Comparison of ENCODE assay signal across 8 cellular contexts in the genomic region with DNA sequence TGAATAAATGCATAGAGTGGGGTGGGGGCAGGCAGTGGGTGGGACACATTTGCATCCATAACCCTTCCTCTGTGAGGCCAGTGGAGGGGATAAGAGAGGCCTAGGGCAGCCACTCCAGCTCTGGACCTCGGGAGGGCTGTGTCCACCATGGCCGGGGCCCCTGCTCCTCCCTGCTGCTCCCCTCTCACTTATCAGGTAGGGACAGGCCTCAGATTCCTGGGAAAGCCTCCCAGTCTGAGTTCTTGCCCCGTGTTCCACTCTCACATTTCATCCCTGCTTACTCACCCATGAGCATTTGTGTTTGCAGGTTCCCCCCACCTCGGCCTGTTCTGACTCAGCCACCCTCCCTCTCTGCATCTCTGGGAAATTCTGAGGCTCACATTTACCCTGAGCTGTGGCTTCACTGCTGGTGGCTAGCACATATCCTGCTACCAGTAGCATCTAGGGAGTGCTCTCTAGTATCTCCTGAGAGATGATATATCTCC.
DNase-seq lines count a peak whose midpoint lies in the region; ATAC-seq, FAIRE-seq and TF ChIP-seq lines count a peak whose summit lies in the region.

No MANE protein-coding gene starts in this region.

- intact Hi-C loops in naive thymus-derived CD4-positive, alpha-beta T cell (cut with micrococcal nuclease) = loop anchor here in 1 of 2 donors (5.0 kb wide), 1 partner anchor 86 kb away; no protein-coding TSS in a partner anchor
- intact Hi-C loops in aorta (cut with DNase I) = no loop called here

- H3K27ac Mint-ChIP-seq in WTC11 = no peak overlapping the region
- peak overlapping the region in 2 of 9 donors; percentile 68 to 85 for H3K27ac Mint-ChIP-seq in naive thymus-derived CD4-positive, alpha-beta T cell

- H3K27me3 ChIP-seq in naive thymus-derived CD4-positive, alpha-beta T cell (ENCODE audit: control insufficient read depth in 2 of 2, insufficient read depth in 2 of 2, low read length in 2 of 2) = no peaks in the 10 kb centered on the region
- no peaks in the 10 kb centered on the region for H3K27me3 ChIP-seq in aorta (ENCODE audit: control insufficient read depth in 1 of 2, insufficient read depth in 2 of 2, low read length in 1 of 2)

- H3K4me1 ChIP-seq in A549 = peaks cover 15% of the 10 kb centered on the region
- H3K4me1 ChIP-seq in naive thymus-derived CD4-positive, alpha-beta T cell (ENCODE audit: control insufficient read depth in 2 of 2, insufficient read depth in 2 of 2, low read length in 2 of 2) = no peaks in the 10 kb centered on the region
- no peaks in the 10 kb centered on the region for H3K4me1 ChIP-seq in aorta (ENCODE audit: control insufficient read depth in 1 of 2, insufficient read depth in 2 of 2, low read length in 2 of 2)

- POLR2A ChIA-PET in A549 (lab: Yijun Ruan, JAX) (interaction anchor here (1.5 kb wide), 1 partner anchor 129 kb away, joined by 3 read pairs; a partner anchor contains a TSS), WTC11 (lab: Charles Lee) (no interaction called here)
- POLR2A ChIA-PET in naive thymus-derived CD4-positive, alpha-beta T cell (lab: Charles Lee) = no interaction called here

- TF ChIP-seq RAD21 in A549 (conservative IDR thresholded peaks at IDR 0.05 in 1 of 2, IDR thresholded peaks at IDR 0.05 in 1 of 2) = no peak

- CTCF ChIA-PET in A549 (lab: Yijun Ruan, JAX) = interaction anchor here (0.6 to 2.3 kb wide), 12 partner anchors 17 to 96 kb away, joined by 3 to 8 read pairs (median 4); no protein-coding TSS in a partner anchor
- CTCF ChIA-PET in WTC11 (lab: Charles Lee) = interaction anchor here (0.6 to 2.0 kb wide), 34 partner anchors 8 to 207 kb away, joined by 3 to 34 read pairs (median 5); no protein-coding TSS in a partner anchor
- CTCF ChIA-PET in naive thymus-derived CD4-positive, alpha-beta T cell (lab: Charles Lee) = no interaction called here

- no peak for FAIRE-seq in A549 (lab: Jason Lieb, UNC)

- TF ChIP-seq EP300 in A549 (IDR thresholded peaks at IDR 0.05) = no peak

- H3K36me3 ChIP-seq in naive thymus-derived CD4-positive, alpha-beta T cell (ENCODE audit: control insufficient read depth in 2 of 3, insufficient read depth in 3 of 3, low read length in 3 of 3) = no peaks in the 10 kb centered on the region
- no peaks in the 10 kb centered on the region for H3K36me3 ChIP-seq in aorta (ENCODE audit: control insufficient read depth in 1 of 2, insufficient read depth in 2 of 2, low read length in 1 of 2)

- no peak overlapping the region for H3K4me3 Mint-ChIP-seq in WTC11
- H3K4me3 Mint-ChIP-seq in naive thymus-derived CD4-positive, alpha-beta T cell = peak overlapping the region in 1 of 10 donors; percentile 71

- TF ChIP-seq CTCF in A549 (IDR thresholded peaks at IDR 0.05) = 0 out of 3 replicates have a peak, but pooled peaks have one; percentile 4
- TF ChIP-seq CTCF in WTC11 (IDR thresholded peaks at IDR 0.05) = no peak

- TF ChIP-seq POLR2A in A549 (IDR thresholded peaks at IDR 0.05; ENCODE audit: low read length) = no peak

- H3K4me2 ChIP-seq in A549 = peak overlapping the region; percentile 55

- H3K27ac ChIP-seq in A549 = peak overlapping the region; percentile 59 to 81; a peak in 5 of 6 replicates
- no peak overlapping the region for H3K27ac ChIP-seq in naive thymus-derived CD4-positive, alpha-beta T cell (ENCODE audit: low read depth, low read length)
- no peak overlapping the region for H3K27ac ChIP-seq in aorta (ENCODE audit: low read depth in 1 of 2, low read length in 2 of 2)

- no peaks in the 10 kb centered on the region for H3K36me3 Mint-ChIP-seq in WTC11
- H3K36me3 Mint-ChIP-seq in naive thymus-derived CD4-positive, alpha-beta T cell = no peaks in the 10 kb centered on the region

- DNase-seq in A549 (ENCODE audit: low read depth in 1 of 2, low spot score in 1 of 2) (peak; percentile 15 to 42), WTC11 (ENCODE audit: low spot score) (no peak), epidermal melanocyte (ENCODE audit: insufficient read length, low spot score) (no peak), C1 segment of cervical spinal cord (lab: John Stamatoyannopoulos, UW) (no peak), aorta (no peak)
- peak in 1 of 9 donors; percentile 60 for DNase-seq in naive thymus-derived CD4-positive, alpha-beta T cell

- peaks cover 85% of the 10 kb centered on the region for H3K27me3 Mint-ChIP-seq in WTC11 (ENCODE audit: low read depth)
- H3K27me3 Mint-ChIP-seq in naive thymus-derived CD4-positive, alpha-beta T cell = peaks cover 0 to 4% (median 0%) of the 10 kb centered on the region in 5 donors

- H3K4me1 Mint-ChIP-seq in WTC11 = peaks cover 10% of the 10 kb centered on the region
- H3K4me1 Mint-ChIP-seq in naive thymus-derived CD4-positive, alpha-beta T cell = peaks cover 0 to 18% (median 8%) of the 10 kb centered on the region in 7 donors

- H3K9me3 Mint-ChIP-seq in WTC11 = no peaks in the 10 kb centered on the region
- no peaks in the 10 kb centered on the region for H3K9me3 Mint-ChIP-seq in naive thymus-derived CD4-positive, alpha-beta T cell

- H3K9me3 ChIP-seq in A549 = no peaks in the 10 kb centered on the region
- no peaks in the 10 kb centered on the region for H3K9me3 ChIP-seq in naive thymus-derived CD4-positive, alpha-beta T cell (ENCODE audit: control insufficient read depth in 2 of 3, low read length in 3 of 3)
- H3K9me3 ChIP-seq in aorta (ENCODE audit: control insufficient read depth, low read length) = no peaks in the 10 kb centered on the region

- H3K4me3 ChIP-seq in A549 = no peak overlapping the region
- H3K4me3 ChIP-seq in naive thymus-derived CD4-positive, alpha-beta T cell (ENCODE audit: low read length) = no peak overlapping the region
- H3K4me3 ChIP-seq in aorta (ENCODE audit: low read length in 2 of 2) = no peak overlapping the region

- ATAC-seq in A549 = peak; percentile 75 to 81
- peak; percentile 41 for ATAC-seq in GM18870 (IDR thresholded peaks at IDR 0.05; ENCODE audit: unreplicated experiment)
- peak; percentile 57 for ATAC-seq in HG03039 (IDR thresholded peaks at IDR 0.05; ENCODE audit: unreplicated experiment)
- peak; percentile 18 for ATAC-seq in WTC11
- peak; percentile 60 for ATAC-seq in naive thymus-derived CD4-positive, alpha-beta T cell
- ATAC-seq in aorta (ENCODE audit: low FRiP score) = no peak

- WGBS in A549 (ENCODE audit: missing lambda C conversion rate) = 3% methylated on average over 4 of the region's 4 CpGs
- WGBS in aorta, 2 donors = 40 to 49% methylated on average over 4 of the region's 4 CpGs

TF ChIP-seq in A549, 52 proteins besides CTCF, POLR2A, EP300 and RAD21:
- no peak for TF ChIP-seq EHF (CRISPR knock-in tag; IDR thresholded peaks at IDR 0.05)

TF ChIP-seq in WTC11, 78 proteins besides CTCF, POLR2A, EP300 and RAD21:
- TF ChIP-seq ZNF121 (CRISPR knock-in tag; IDR thresholded peaks at IDR 0.05) (no peak), GRHL2 (CRISPR knock-in tag; IDR thresholded peaks at IDR 0.05; ENCODE audit: insufficient replicate concordance, severe bottlenecking) (no peak), ELF4 (CRISPR knock-in tag; IDR thresholded peaks at IDR 0.05; ENCODE audit: low read depth) (no peak), NR3C1 (CRISPR knock-in tag; conservative IDR thresholded peaks at IDR 0.05; ENCODE audit: low read depth) (no peak), ZNF138 (CRISPR knock-in tag; conservative IDR thresholded peaks at IDR 0.05) (no peak)
- TF ChIP-seq, protein P1, sequence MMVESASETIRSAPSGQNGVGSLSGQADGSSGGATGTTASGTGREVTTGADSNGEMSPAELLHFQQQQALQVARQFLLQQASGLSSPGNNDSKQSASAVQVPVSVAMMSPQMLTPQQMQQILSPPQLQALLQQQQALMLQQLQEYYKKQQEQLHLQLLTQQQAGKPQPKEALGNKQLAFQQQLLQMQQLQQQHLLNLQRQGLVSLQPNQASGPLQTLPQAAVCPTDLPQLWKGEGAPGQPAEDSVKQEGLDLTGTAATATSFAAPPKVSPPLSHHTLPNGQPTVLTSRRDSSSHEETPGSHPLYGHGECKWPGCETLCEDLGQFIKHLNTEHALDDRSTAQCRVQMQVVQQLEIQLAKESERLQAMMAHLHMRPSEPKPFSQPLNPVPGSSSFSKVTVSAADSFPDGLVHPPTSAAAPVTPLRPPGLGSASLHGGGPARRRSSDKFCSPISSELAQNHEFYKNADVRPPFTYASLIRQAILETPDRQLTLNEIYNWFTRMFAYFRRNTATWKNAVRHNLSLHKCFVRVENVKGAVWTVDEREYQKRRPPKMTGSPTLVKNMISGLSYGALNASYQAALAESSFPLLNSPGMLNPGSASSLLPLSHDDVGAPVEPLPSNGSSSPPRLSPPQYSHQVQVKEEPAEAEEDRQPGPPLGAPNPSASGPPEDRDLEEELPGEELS (CRISPR knock-in tag; IDR thresholded peaks at IDR 0.05) = no peak
- TF ChIP-seq, protein P2, sequence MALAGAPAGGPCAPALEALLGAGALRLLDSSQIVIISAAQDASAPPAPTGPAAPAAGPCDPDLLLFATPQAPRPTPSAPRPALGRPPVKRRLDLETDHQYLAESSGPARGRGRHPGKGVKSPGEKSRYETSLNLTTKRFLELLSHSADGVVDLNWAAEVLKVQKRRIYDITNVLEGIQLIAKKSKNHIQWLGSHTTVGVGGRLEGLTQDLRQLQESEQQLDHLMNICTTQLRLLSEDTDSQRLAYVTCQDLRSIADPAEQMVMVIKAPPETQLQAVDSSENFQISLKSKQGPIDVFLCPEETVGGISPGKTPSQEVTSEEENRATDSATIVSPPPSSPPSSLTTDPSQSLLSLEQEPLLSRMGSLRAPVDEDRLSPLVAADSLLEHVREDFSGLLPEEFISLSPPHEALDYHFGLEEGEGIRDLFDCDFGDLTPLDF (CRISPR knock-in tag; IDR thresholded peaks at IDR 0.05) = no peak

Comparison
In these comparisons a context has a peak if more than half of its experiments do, and no peak if none do; other contexts are left out.
1. DNase-seq: peak in A549 (2 of 2); none in WTC11 (single experiment), epidermal melanocyte (single experiment), C1 segment of cervical spinal cord (0 of 14) and aorta (0 of 2).
2. H3K27ac ChIP-seq: peak in A549 (2 of 2); none in naive thymus-derived CD4-positive, alpha-beta T cell (single experiment) and aorta (0 of 2).